19 cellular contexts compared by ENCODE assay signal in genomic region chr13:104975272-104975671, GRCh38.
DNase-seq lines count a peak whose midpoint lies in the region; ATAC-seq and TF ChIP-seq lines count a peak whose summit lies in the region.
"Had no signal": no experiment of that assay in that cellular context is flagged by ENCODE, and none has a peak within 500 bp of the region (broad histone marks: within the 10 kb centered on the region; RNA-seq: fewer than 3 reads in every experiment).

No MANE protein-coding gene starts in this region.

- TF ChIP-seq CTCF in GM12865 (IDR thresholded peaks at IDR 0.05; ENCODE audit: insufficient read depth, low read depth, low read length, missing control alignments) (no peak), foreskin fibroblast (IDR thresholded peaks at IDR 0.05; ENCODE audit: low read depth, low read length) (no peak)

- ATAC-seq in GM19372 (IDR thresholded peaks at IDR 0.05; ENCODE audit: low read depth, unreplicated experiment) (peak; percentile 65), HG02798 (IDR thresholded peaks at IDR 0.05; ENCODE audit: poor library complexity, unreplicated experiment) (peak; percentile 68), HG03469 (IDR thresholded peaks at IDR 0.05; ENCODE audit: unreplicated experiment) (peak; percentile 65)
- ATAC-seq: left lobe of liver had no signal

- peak; percentile 27 for DNase-seq in GM12865 (ENCODE audit: low read depth)
- no peak for DNase-seq in NCI-H2107 (lab: John Stamatoyannopoulos, UW)
- no peak for DNase-seq in NCI-H2227 treated with DMSO at 0.1 percent for 48 hours (lab: John Stamatoyannopoulos, UW)
- DNase-seq in foreskin fibroblast = no peak
- no peak for DNase-seq in stimulated activated CD4-positive, alpha-beta T cell treated with anti-CD3 and anti-CD28 coated beads, Interleukin-2, amount 100 ng/mL, for 48 hours
- DNase-seq: ACHN; activated T-cell treated with anti-CD3 and anti-CD28 coated beads for 4 hours; adrenal gland; DMS 273 treated with DMSO at 0.1 percent for 48 hours; naive B cell; NCI-H2171 treated with DMSO at 0.1 percent for 48 hours; PC-9; stimulated activated CD4-positive, alpha-beta T cell treated with anti-CD3 and anti-CD28 coated beads, Interleukin-1b, Interleukin-23, amount 100 ng/mL, for 48 hours; T-helper 1 cell had no signal

- no peak overlapping the region for H3K4me3 ChIP-seq in GM12865 (ENCODE audit: low read depth, low read length)
- H3K4me3 ChIP-seq in foreskin fibroblast (ENCODE audit: low read depth in 1 of 2, low read length in 2 of 2) = no peak overlapping the region
- H3K4me3 ChIP-seq: adrenal gland, hepatocyte, PC-9 had no signal
